Comparison of ENCODE assay signal across 3 cellular contexts in genomic region chr1:39063775-39064174, GRCh38.
TF ChIP-seq lines count a peak whose summit lies in the region.

No MANE protein-coding gene starts in this region.

TF ChIP-seq in liver, 16 proteins besides CTCF, POLR2A, EP300 and RAD21:
- no peak for TF ChIP-seq NR2F2 (IDR thresholded peaks at IDR 0.05)
- TF ChIP-seq RXRA (IDR thresholded peaks at IDR 0.05) = peak in 1 of 2 donors; percentile 20
- peak; percentile 30 for TF ChIP-seq YY1 (IDR thresholded peaks at IDR 0.05)
- peak; percentile 27 for TF ChIP-seq MAX (IDR thresholded peaks at IDR 0.05)
- no peak for TF ChIP-seq ZBTB33 (IDR thresholded peaks at IDR 0.05)
- TF ChIP-seq TAF1 (conservative IDR thresholded peaks at IDR 0.05) = no peak
- no peak for TF ChIP-seq JUND (IDR thresholded peaks at IDR 0.05)
- TF ChIP-seq SP1 (IDR thresholded peaks at IDR 0.05) = peak; percentile 10

TF ChIP-seq in HepG2, 621 proteins besides CTCF, POLR2A, EP300 and RAD21 (continues in another document):
- TF ChIP-seq SOX5 (CRISPR knock-in tag; IDR thresholded peaks at IDR 0.05; ENCODE audit: borderline replicate concordance) (no peak), ZBTB37 (CRISPR knock-in tag; IDR thresholded peaks at IDR 0.05) (no peak), SALL1 (CRISPR knock-in tag; IDR thresholded peaks at IDR 0.05) (no peak), XRCC5 (optimal IDR thresholded peaks at IDR 0.05; ENCODE audit: low read length) (no peak), ZNF362 (CRISPR knock-in tag; IDR thresholded peaks at IDR 0.05; ENCODE audit: borderline replicate concordance) (no peak), ZNF670 (CRISPR knock-in tag; IDR thresholded peaks at IDR 0.05; ENCODE audit: borderline replicate concordance) (no peak), ZBTB2 (CRISPR knock-in tag; IDR thresholded peaks at IDR 0.05; ENCODE audit: low read depth) (no peak), ZGPAT (CRISPR knock-in tag; IDR thresholded peaks at IDR 0.05) (no peak), MAFG (CRISPR knock-in tag; IDR thresholded peaks at IDR 0.05) (no peak), NFAT5 (CRISPR knock-in tag; IDR thresholded peaks at IDR 0.05) (no peak), RNF2 (conservative IDR thresholded peaks at IDR 0.05; ENCODE audit: low read depth) (no peak)

TF ChIP-seq in K562, 482 proteins besides CTCF, POLR2A, EP300 and RAD21:
- TF ChIP-seq ZNF512 (tag; IDR thresholded peaks at IDR 0.05) = no peak
